Comparison of ENCODE assay signal across 8 cellular contexts in genomic region chr19:3500429-3501101, GRCh38. TPM values are rescaled to one million over a fixed set of nuclear protein-coding genes. Genes with fewer than 3 reads are reported as not detected.
DNase-seq lines count a peak whose midpoint lies in the region; ATAC-seq and TF ChIP-seq lines count a peak whose summit lies in the region.

A gene with protein sequence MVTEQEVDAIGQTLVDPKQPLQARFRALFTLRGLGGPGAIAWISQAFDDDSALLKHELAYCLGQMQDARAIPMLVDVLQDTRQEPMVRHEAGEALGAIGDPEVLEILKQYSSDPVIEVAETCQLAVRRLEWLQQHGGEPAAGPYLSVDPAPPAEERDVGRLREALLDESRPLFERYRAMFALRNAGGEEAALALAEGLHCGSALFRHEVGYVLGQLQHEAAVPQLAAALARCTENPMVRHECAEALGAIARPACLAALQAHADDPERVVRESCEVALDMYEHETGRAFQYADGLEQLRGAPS (minus strand): TSS chr19:3500674. CDS start chr19:3496814, 3,860 bp downstream.

- H3K36me3 ChIP-seq in CD4-positive, alpha-beta memory T cell (ENCODE audit: insufficient read depth, low read length) = peaks cover 14% of the 10 kb centered on the region
- H3K36me3 ChIP-seq in lung (ENCODE audit: control insufficient read depth in 2 of 2, insufficient read depth in 2 of 2, low read length in 2 of 2) = peaks cover 5 to 12% of the 10 kb centered on the region in 2 donors

- peak within 1 kb of the TSS; percentile 85 for H3K27ac ChIP-seq in CD4-positive, alpha-beta memory T cell (ENCODE audit: low read depth, low read length)
- H3K27ac ChIP-seq in lung (ENCODE audit: low read depth in 1 of 2, low read length in 1 of 2) = peak within 1 kb of the TSS; percentile 71 to 92

- peak within 1 kb of the TSS; percentile 82 to 98 (median 93) for H3K4me3 Mint-ChIP-seq in CD4-positive, alpha-beta memory T cell

- CTCF ChIA-PET in CD4-positive, alpha-beta memory T cell (lab: Charles Lee; ENCODE audit: partially characterized antibody) = interaction anchor here (1.1 to 6.1 kb wide), 4 partner anchors 9 to 262 kb away, joined by 3 to 39 read pairs (median 5); partner anchors contain the start of gene MRPL54

- peak within 1 kb of the TSS; percentile 91 to 100 (median 95) for H3K27ac Mint-ChIP-seq in CD4-positive, alpha-beta memory T cell

- 0 to 1% methylated on average over 47 to 52 of the region's 52 CpGs for WGBS in lung, 2 donors

- H3K36me3 Mint-ChIP-seq in CD4-positive, alpha-beta memory T cell = peaks cover 12 to 18% of the 10 kb centered on the region in 2 donors

- H3K9me3 Mint-ChIP-seq in CD4-positive, alpha-beta memory T cell = peaks cover 0 to 8% (median 0%) of the 10 kb centered on the region in 8 donors

- no peak for TF ChIP-seq CTCF in lung (IDR thresholded peaks at IDR 0.05; ENCODE audit: control extremely low read depth, extremely low read depth)

- DNase-seq in CD4-positive, alpha-beta memory T cell = peak; percentile 94 to 96 (median 95)
- DNase-seq in HS-27A (ENCODE audit: low read depth) = peak; percentile 94
- peak; percentile 60 for DNase-seq in NK-92 (lab: John Stamatoyannopoulos, UW; ENCODE audit: unreplicated experiment)
- peak; percentile 91 to 95 for DNase-seq in activated CD8-positive, alpha-beta memory T cell treated with anti-CD3 and anti-CD28 coated beads for 1 hour (ENCODE audit: extremely low read depth in 1 of 2, low read depth in 1 of 2)
- peak; percentile 84 for DNase-seq in effector CD8-positive, alpha-beta T cell (lab: John Stamatoyannopoulos, UW)
- DNase-seq in lung (ENCODE audit: low spot score) = peak; percentile 97
- peak; percentile 90 to 93 (median 91) for DNase-seq in stimulated activated CD4-positive, alpha-beta T cell treated with anti-CD3 and anti-CD28 coated beads, TNF-alpha, amount 100 ng/mL, for 4 hours (ENCODE audit: low read depth in 3 of 3)

- H3K27me3 Mint-ChIP-seq in CD4-positive, alpha-beta memory T cell = no peaks in the 10 kb centered on the region

- H3K9me3 ChIP-seq in CD4-positive, alpha-beta memory T cell (ENCODE audit: control insufficient read depth in 1 of 2, low read length in 2 of 2) = no peaks in the 10 kb centered on the region
- peaks cover 0 to 3% of the 10 kb centered on the region in 2 donors for H3K9me3 ChIP-seq in lung (ENCODE audit: control insufficient read depth in 2 of 2, insufficient read depth in 1 of 2, low read length in 1 of 2)

- no peaks in the 10 kb centered on the region for H3K27me3 ChIP-seq in CD4-positive, alpha-beta memory T cell (ENCODE audit: insufficient read depth, low read length)
- no peaks in the 10 kb centered on the region for H3K27me3 ChIP-seq in lung (ENCODE audit: control insufficient read depth, insufficient read depth)

- peak; percentile 87 for ATAC-seq in GM19463 (IDR thresholded peaks at IDR 0.05; ENCODE audit: unreplicated experiment)
- ATAC-seq in lung (ENCODE audit: insufficient read depth, low FRiP score) = peak; percentile 88

- POLR2A ChIA-PET in CD4-positive, alpha-beta memory T cell (lab: Charles Lee; ENCODE audit: partially characterized antibody) = interaction anchor here (1.1 to 2.0 kb wide), 7 partner anchors 10 to 262 kb away, joined by 3 to 10 read pairs (median 6); partner anchors contain the start of genes MRPL54 and SMIM44

- peaks cover 20 to 42% (median 26%) of the 10 kb centered on the region in 4 donors for H3K4me1 Mint-ChIP-seq in CD4-positive, alpha-beta memory T cell

- peaks cover 32% of the 10 kb centered on the region for H3K4me1 ChIP-seq in CD4-positive, alpha-beta memory T cell (ENCODE audit: insufficient read depth, low read length)
- H3K4me1 ChIP-seq in lung (ENCODE audit: control insufficient read depth in 2 of 2, insufficient read depth in 2 of 2, low read length in 2 of 2) = peaks cover 3 to 4% of the 10 kb centered on the region in 2 donors

- intact Hi-C loops in CD4-positive, alpha-beta memory T cell (cut with micrococcal nuclease) = loop anchor here (1.0 kb wide), 1 partner anchor 65 kb away; no protein-coding TSS in a partner anchor

- peak within 1 kb of the TSS; percentile 64 to 87 for H3K4me3 ChIP-seq in CD4-positive, alpha-beta memory T cell (ENCODE audit: low read length in 2 of 2)
- H3K4me3 ChIP-seq in lung = peak within 1 kb of the TSS; percentile 74

RNA-seq across cellular contexts. Expression of the gene that starts here (rescaled TPM):
- 1 to 10 TPM; 8.3 TPM for total RNA-seq in CD4-positive, alpha-beta memory T cell
- 10 to 100 TPM in 1 of 2 donors, 1 to 10 TPM in 1; 3.1 to 13.0 TPM for polyA plus RNA-seq in CD4-positive, alpha-beta memory T cell
- total RNA-seq in lung = 10 to 100 TPM in 1 of 2 donors, 1 to 10 TPM in 1; 7.8 to 18.5 TPM
- polyA plus RNA-seq in lung = 10 to 100 TPM; 20.1 to 21.5 TPM

Comparison
In these comparisons a context has a peak if more than half of its experiments do, and no peak if none do; other contexts are left out.
1. Peak in every context shown above with its lines: DNase-seq, ATAC-seq, H3K4me3 ChIP-seq and H3K27ac ChIP-seq.